ENCODE assay signal across 8 cellular contexts in the genomic region with DNA sequence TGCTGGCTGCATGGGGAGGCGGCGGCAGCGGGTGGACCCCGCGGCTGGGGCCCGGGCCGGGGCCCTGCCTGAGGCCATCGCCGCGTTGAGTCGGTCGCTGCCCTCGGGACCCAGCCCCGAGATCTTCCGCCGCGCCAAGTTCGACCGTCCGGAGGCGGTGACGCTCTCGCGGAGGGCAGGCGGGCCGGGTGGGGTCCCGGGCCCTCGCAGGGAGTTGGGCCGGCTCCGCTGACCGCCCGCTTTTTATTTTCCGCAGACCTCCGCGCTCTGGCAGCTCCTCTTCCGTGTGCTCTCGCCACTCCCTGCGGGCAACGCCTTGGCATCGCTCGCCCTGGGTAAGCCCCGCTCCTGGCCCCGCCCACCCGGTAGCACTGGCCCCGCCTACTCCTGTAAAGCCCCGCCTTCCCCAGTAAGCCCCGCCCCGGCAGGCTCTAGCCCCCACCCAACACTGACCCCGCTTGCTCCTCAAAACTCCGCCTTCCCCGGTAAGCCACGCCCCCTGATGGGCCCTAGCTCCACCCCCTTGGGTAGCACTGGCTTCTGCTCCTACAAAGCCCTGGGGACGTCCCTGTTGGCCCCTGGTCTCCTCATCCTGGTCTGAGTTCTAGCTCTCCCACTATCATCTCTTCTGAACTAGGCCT. TPM values are rescaled to one million over a fixed set of nuclear protein-coding genes. Genes with fewer than 3 reads are reported as not detected.
DNase-seq lines count a peak whose midpoint lies in the region; ATAC-seq and TF ChIP-seq lines count a peak whose summit lies in the region.

No MANE protein-coding gene starts in this region.

- TF ChIP-seq CTCF in GM13976 (IDR thresholded peaks at IDR 0.05; ENCODE audit: borderline replicate concordance, control extremely low read depth, extremely low read depth, insufficient read depth, missing control alignments) = no peak

- H3K27ac Mint-ChIP-seq in IgD-negative memory B cell = peak overlapping the region; percentile 89 to 98 (median 98)
- peak overlapping the region; percentile 90 for H3K27ac Mint-ChIP-seq in activated naive CD8-positive, alpha-beta T cell treated with anti-CD3 and anti-CD28 coated beads for 36 hours

- peaks cover 2 to 12% (median 11%) of the 10 kb centered on the region in 3 donors for H3K4me1 Mint-ChIP-seq in IgD-negative memory B cell
- H3K4me1 Mint-ChIP-seq in activated naive CD8-positive, alpha-beta T cell treated with anti-CD3 and anti-CD28 coated beads for 36 hours = peaks cover 19% of the 10 kb centered on the region

- peak overlapping the region; percentile 82 to 94 (median 92) for H3K4me3 Mint-ChIP-seq in IgD-negative memory B cell
- H3K4me3 Mint-ChIP-seq in activated naive CD8-positive, alpha-beta T cell treated with anti-CD3 and anti-CD28 coated beads for 36 hours = peak overlapping the region; percentile 79

- H3K36me3 Mint-ChIP-seq in IgD-negative memory B cell = peaks cover 2% of the 10 kb centered on the region
- no peaks in the 10 kb centered on the region for H3K36me3 Mint-ChIP-seq in activated naive CD8-positive, alpha-beta T cell treated with anti-CD3 and anti-CD28 coated beads for 36 hours

- intact Hi-C loops in left cardiac atrium (cut with DNase I) (no loop called here), sciatic nerve (cut with DNase I) (no loop called here)

- peak; percentile 96 for DNase-seq in GM13976 (ENCODE audit: low spot score)
- peak; percentile 25 for DNase-seq in SKM-1 (lab: John Stamatoyannopoulos, UW; ENCODE audit: unreplicated experiment)
- DNase-seq in activated naive CD8-positive, alpha-beta T cell treated with anti-CD3 and anti-CD28 coated beads for 36 hours = peak; percentile 88
- peak; percentile 78 for DNase-seq in left cardiac atrium
- DNase-seq in sciatic nerve (ENCODE audit: low spot score) = peak; percentile 91

- peak in 1 of 2 donors; percentile 20 for ATAC-seq in left cardiac atrium
- ATAC-seq in sciatic nerve = no peak
- no peak for ATAC-seq in GM18498 (IDR thresholded peaks at IDR 0.05; ENCODE audit: unreplicated experiment)
- ATAC-seq in HG02884 (IDR thresholded peaks at IDR 0.05; ENCODE audit: unreplicated experiment) = no peak

- no peaks in the 10 kb centered on the region for H3K9me3 Mint-ChIP-seq in IgD-negative memory B cell
- no peaks in the 10 kb centered on the region for H3K9me3 Mint-ChIP-seq in activated naive CD8-positive, alpha-beta T cell treated with anti-CD3 and anti-CD28 coated beads for 36 hours

- no peaks in the 10 kb centered on the region for H3K27me3 Mint-ChIP-seq in IgD-negative memory B cell
- peaks cover 3% of the 10 kb centered on the region for H3K27me3 Mint-ChIP-seq in activated naive CD8-positive, alpha-beta T cell treated with anti-CD3 and anti-CD28 coated beads for 36 hours

- in situ Hi-C loops in GM13976 (cut with MboI; ENCODE audit: low sequenced_read_pairs, unreplicated experiment) = no loop called here

RNA-seq across cellular contexts. Expression of gene TEDC1, which starts 0.4 kb away (rescaled TPM):
- 11.8 TPM for polyA plus RNA-seq in IgD-negative memory B cell
- 10 to 100 TPM; 33.6 to 34.9 TPM for total RNA-seq in activated naive CD8-positive, alpha-beta T cell treated with anti-CD3 and anti-CD28 coated beads for 36 hours
- total RNA-seq in left cardiac atrium (1 to 10 TPM; 5.1 to 5.9 TPM), sciatic nerve (14.1 TPM)

RNA-seq across cellular contexts. Expression of gene CRIP1, which starts 4.8 kb away (rescaled TPM):
- 1,925 TPM for polyA plus RNA-seq in IgD-negative memory B cell
- total RNA-seq in activated naive CD8-positive, alpha-beta T cell treated with anti-CD3 and anti-CD28 coated beads for 36 hours = 10 to 100 TPM; 82.5 to 87.3 TPM
- 100 to 1,000 TPM; 137 to 192 TPM for total RNA-seq in left cardiac atrium
- total RNA-seq in sciatic nerve = 112 TPM

RNA-seq across cellular contexts. Expression of gene CRIP2, which starts 16.9 kb away (rescaled TPM):
- 70.8 TPM for polyA plus RNA-seq in IgD-negative memory B cell
- under 1 TPM; 0.16 to 0.41 TPM for total RNA-seq in activated naive CD8-positive, alpha-beta T cell treated with anti-CD3 and anti-CD28 coated beads for 36 hours
- total RNA-seq in left cardiac atrium = 100 to 1,000 TPM; 783 to 843 TPM
- 172 TPM for total RNA-seq in sciatic nerve

RNA-seq across cellular contexts. Expression of gene TMEM121, which starts 34.9 kb away (rescaled TPM):
- polyA plus RNA-seq in IgD-negative memory B cell = 5.5 TPM
- total RNA-seq in activated naive CD8-positive, alpha-beta T cell treated with anti-CD3 and anti-CD28 coated beads for 36 hours = 10 to 100 TPM; 16.7 to 16.8 TPM
- total RNA-seq in left cardiac atrium (1 to 10 TPM; 2.2 to 2.7 TPM), sciatic nerve (8.7 TPM)

Comparison
In these comparisons a context has a peak if more than half of its experiments do, and no peak if none do; other contexts are left out.
1. DNase-seq: peak in every context shown above with its lines; median percentile 96 in GM13976; 91 in sciatic nerve; 88 in activated naive CD8-positive, alpha-beta T cell treated with anti-CD3 and anti-CD28 coated beads for 36 hours; 78 in left cardiac atrium; 25 in SKM-1.
2. RNA of gene CRIP2, which starts 16.9 kb away (total RNA-seq): 783 to 843 TPM in left cardiac atrium and 172 TPM in sciatic nerve (single experiment); 0.16 to 0.41 TPM in activated naive CD8-positive, alpha-beta T cell treated with anti-CD3 and anti-CD28 coated beads for 36 hours; every median in the first group is over 100 times any median in the second.